ENCODE assay signal across 18 cellular contexts in genomic region chr17:19278729-19279128, GRCh38.
"Had no signal": no experiment of that assay in that cellular context is flagged by ENCODE, and none has a peak within 500 bp of the region (broad histone marks: within the 10 kb centered on the region; RNA-seq: fewer than 3 reads in every experiment).

No MANE protein-coding gene starts in this region.

- H3K36me3 ChIP-seq: breast epithelium, left lung had no signal

- H3K27me3 ChIP-seq: breast epithelium, left lung, sigmoid colon had no signal

- DNase-seq: activated CD4-positive, alpha-beta T cell treated with anti-CD3 and anti-CD28 coated beads, Interleukin-2, amount 50 U/mL, for 1 hour; activated CD4-positive, CD25-positive, alpha-beta regulatory T cell treated with anti-CD3 and anti-CD28 coated beads, Interleukin-2, amount 50 U/mL, for 72 hours; activated naive CD4-positive, alpha-beta T cell; activated T-cell treated with anti-CD3 and anti-CD28 coated beads, Interleukin-2, amount 50 U/mL, for 24 hours; amniotic stem cell; left lung; mammary epithelial cell; nucleus accumbens; sigmoid colon; SK-N-SH; stimulated activated CD4-positive, alpha-beta T cell treated with anti-CD3 and anti-CD28 coated beads, Interleukin-2, amount 100 ng/mL, for 48 hours; stimulated activated naive CD4-positive, alpha-beta T cell had no signal

- H3K4me3 ChIP-seq: breast epithelium, coronary artery, left lung, sigmoid colon, smooth muscle cell had no signal

- H3K27ac ChIP-seq: coronary artery, left lung, sigmoid colon, VCaP had no signal

- H3K9me3 ChIP-seq: breast epithelium, left lung, sigmoid colon, SK-N-SH had no signal

- ATAC-seq: activated T-helper 17 cell treated with anti-CD3 and anti-CD28 coated beads, Interleukin-2, amount 50 U/mL, for 72 hours; natural killer cell treated with Interleukin-12 subunit alpha and Interleukin-12 subunit beta and Interleukin-15 and Interleukin-18, amount 100 ng/mL, for 72 hours had no signal

- H3K4me1 ChIP-seq: breast epithelium had no signal
